ENCODE assay signal across 12 cellular contexts in genomic region chr1:10555635-10556429, GRCh38.
DNase-seq lines count a peak whose midpoint lies in the region; TF ChIP-seq lines count a peak whose summit lies in the region.
"Had no signal": no experiment of that assay in that cellular context is flagged by ENCODE, and none has a peak within 500 bp of the region (broad histone marks: within the 10 kb centered on the region; RNA-seq: fewer than 3 reads in every experiment).

No MANE protein-coding gene starts in this region.

- H3K9me3 ChIP-seq in PC-9 (ENCODE audit: insufficient read depth, low read depth) (no peaks in the 10 kb centered on the region), hepatocyte (ENCODE audit: low read depth) (no peaks in the 10 kb centered on the region), skeletal muscle satellite cell (replicated peaks; ENCODE audit: low read length) (no peaks in the 10 kb centered on the region)
- H3K9me3 ChIP-seq: lower lobe of right lung had no signal

- CTCF ChIA-PET in PC-9 (lab: Charles Lee): no interaction called here

- 58% methylated on average over 20 of the region's 20 CpGs for WGBS in hepatocyte (ENCODE audit: low lambda C conversion rate, missing lambda C conversion rate)

- H3K27me3 ChIP-seq in PC-9 (ENCODE audit: insufficient read depth, low read depth): no peaks in the 10 kb centered on the region
- H3K27me3 ChIP-seq in hepatocyte: no peaks in the 10 kb centered on the region
- H3K27me3 ChIP-seq in skeletal muscle satellite cell (ENCODE audit: control insufficient read depth, insufficient read depth, low read length): no peaks in the 10 kb centered on the region

- no TSS peak for BruUV-seq in PC-9 (replicated peaks; lab: Mats Ljungman, UMichigan)

- no peak for TF ChIP-seq CTCF in PC-9 (conservative IDR thresholded peaks at IDR 0.05)
- TF ChIP-seq CTCF in hepatocyte (IDR thresholded peaks at IDR 0.05; ENCODE audit: poor library complexity): no peak

- H3K4me3 ChIP-seq in PC-9 (no peak overlapping the region), hepatocyte (no peak overlapping the region), skeletal muscle satellite cell (ENCODE audit: low read length) (no peak overlapping the region)
- H3K4me3 ChIP-seq: lower lobe of right lung, skin epidermis had no signal

- H3K9me2 ChIP-seq in PC-9 (ENCODE audit: insufficient read depth) (no peaks in the 10 kb centered on the region), hepatocyte (replicated peaks; ENCODE audit: insufficient read depth) (no peaks in the 10 kb centered on the region)

- H2AFZ ChIP-seq in PC-9 (no peak overlapping the region), hepatocyte (no peak overlapping the region)

- intact Hi-C loops in PC-9 (cut with micrococcal nuclease; ENCODE audit: unreplicated experiment): no loop called here

- H3K79me2 ChIP-seq in PC-9 (ENCODE audit: low read depth) (no peaks in the 10 kb centered on the region), hepatocyte (peaks cover 30% of the 10 kb centered on the region)

- H3K9ac ChIP-seq in skeletal muscle satellite cell (ENCODE audit: low read depth, low read length): no peak overlapping the region

- DNase-seq in NCI-H146 (lab: John Stamatoyannopoulos, UW) (peak; percentile 26), NCI-H146 treated with DMSO at 0.1 percent for 48 hours (lab: John Stamatoyannopoulos, UW; ENCODE audit: unreplicated experiment) (no peak), PC-9 (no peak), hepatocyte (ENCODE audit: low spot score) (peak; percentile 57), NCI-H187 (lab: John Stamatoyannopoulos, UW) (no peak), NCI-H1048 (lab: John Stamatoyannopoulos, UW) (no peak)
- DNase-seq in activated effector memory CD4-positive, alpha-beta T cell treated with Interleukin-2 at 50 U/mL for 16 hours: no peak
- DNase-seq: lower lobe of right lung, NCI-H524 treated with DMSO at 0.1 percent for 48 hours, T-helper 1 cell had no signal

- H3K36me3 ChIP-seq in PC-9 (ENCODE audit: low read depth) (no peaks in the 10 kb centered on the region), hepatocyte (replicated peaks; ENCODE audit: insufficient read depth, low read depth) (no peaks in the 10 kb centered on the region), skeletal muscle satellite cell (ENCODE audit: insufficient read depth, low read length) (no peaks in the 10 kb centered on the region)
- H3K36me3 ChIP-seq: lower lobe of right lung had no signal

- 0 out of 2 replicates have a peak overlapping the region, but pooled peaks have one; percentile 16 for H3K4me2 ChIP-seq in PC-9
- H3K4me2 ChIP-seq in hepatocyte: no peak overlapping the region
- H3K4me2 ChIP-seq in skeletal muscle satellite cell (ENCODE audit: low read length): peak overlapping the region; percentile 37

- no peaks in the 10 kb centered on the region for H3F3A ChIP-seq in PC-9 (ENCODE audit: insufficient read depth, low read depth)

- POLR2A ChIA-PET in PC-9 (lab: Charles Lee; ENCODE audit: unreplicated experiment): no interaction called here

- H3K27ac ChIP-seq in PC-9: peak overlapping the region; percentile 26; the same call in 1 of the 2 replicates
- H3K27ac ChIP-seq in hepatocyte: peak overlapping the region; percentile 64
- H3K27ac ChIP-seq: lower lobe of right lung, skin epidermis had no signal

- H4K20me1 ChIP-seq in PC-9 (ENCODE audit: insufficient read depth): no peaks in the 10 kb centered on the region
- no peaks in the 10 kb centered on the region for H4K20me1 ChIP-seq in hepatocyte (ENCODE audit: insufficient read depth, poor library complexity, severe bottlenecking)

- H3K4me1 ChIP-seq in PC-9 (replicated peaks; ENCODE audit: insufficient read depth): no peaks in the 10 kb centered on the region
- H3K4me1 ChIP-seq in hepatocyte (ENCODE audit: insufficient read depth): peaks cover 4% of the 10 kb centered on the region
- peaks cover 12% of the 10 kb centered on the region for H3K4me1 ChIP-seq in skeletal muscle satellite cell (ENCODE audit: control insufficient read depth, insufficient read depth, low read length)
- H3K4me1 ChIP-seq: lower lobe of right lung had no signal

Comparison
In these comparisons a context has a peak if more than half of its experiments do, and no peak if none do; other contexts are left out.
1. DNase-seq: peak in NCI-H146 (single experiment) and hepatocyte (single experiment); none in NCI-H146 treated with DMSO at 0.1 percent for 48 hours (single experiment), PC-9 (0 of 2), NCI-H187 (0 of 2), NCI-H1048 (single experiment) and activated effector memory CD4-positive, alpha-beta T cell treated with Interleukin-2 at 50 U/mL for 16 hours (single experiment).